Comparison of ENCODE assay signal across 1 cellular context in genomic region chr6:144149894-144150672, GRCh38.
TF ChIP-seq lines count a peak whose summit lies in the region.

Gene STX11 (plus strand): TSS chr6:144150517. CDS start chr6:144186628, 36,111 bp downstream.

TF ChIP-seq in K562, 482 proteins besides CTCF, POLR2A, EP300 and RAD21 (continued from another document and continues in another):
- TF ChIP-seq BRF2 (IDR thresholded peaks at IDR 0.05; ENCODE audit: borderline replicate concordance, insufficient read depth, insufficient read length) (no peak), SP2 (IDR thresholded peaks at IDR 0.05; ENCODE audit: extremely low read depth, low read depth, low read length, poor library complexity, severe bottlenecking) (no peak), SREBF2 (CRISPR knock-in tag; IDR thresholded peaks at IDR 0.05) (no peak), ZBTB9 (CRISPR knock-in tag; IDR thresholded peaks at IDR 0.05) (no peak), NCOA4 (IDR thresholded peaks at IDR 0.05; ENCODE audit: partially characterized antibody) (no peak), RERE (CRISPR knock-in tag; IDR thresholded peaks at IDR 0.05; ENCODE audit: borderline replicate concordance) (no peak), AFF4 (CRISPR knock-in tag; IDR thresholded peaks at IDR 0.05) (peak; percentile 39; the same call in 1 of the 2 replicates), LEF1 (IDR thresholded peaks at IDR 0.05) (no peak), EHMT2 (IDR thresholded peaks at IDR 0.05) (no peak), HMGXB4 (CRISPR knock-in tag; IDR thresholded peaks at IDR 0.05) (no peak), RBFOX2 (IDR thresholded peaks at IDR 0.05; ENCODE audit: low read depth, low read length) (peak; percentile 73), TAF9B (IDR thresholded peaks at IDR 0.05; ENCODE audit: partially characterized antibody) (no peak), JUND (IDR thresholded peaks at IDR 0.05; ENCODE audit: borderline replicate concordance, low read depth, low read length) (no peak), JUND (tag; IDR thresholded peaks at IDR 0.05; ENCODE audit: borderline replicate concordance, low read depth, low read length) (no peak; the same call in 2 of the 3 replicates), KDM4B (IDR thresholded peaks at IDR 0.05; ENCODE audit: borderline replicate concordance in 2 of 2, low read depth in 1 of 2) (no peak), ZNF398 (CRISPR knock-in tag; IDR thresholded peaks at IDR 0.05) (no peak), TCF15 (CRISPR knock-in tag; IDR thresholded peaks at IDR 0.05) (no peak), CTCFL (IDR thresholded peaks at IDR 0.05; ENCODE audit: borderline replicate concordance, insufficient read depth, low read depth, low read length, poor library complexity, severe bottlenecking) (peak; percentile 8), ZNF639 (CRISPR knock-in tag; conservative IDR thresholded peaks at IDR 0.05 in 1 of 2, IDR thresholded peaks at IDR 0.05 in 1 of 2) (no peak), ZNF408 (CRISPR knock-in tag; IDR thresholded peaks at IDR 0.05; ENCODE audit: low read depth) (no peak), ZNF124 (CRISPR knock-in tag; IDR thresholded peaks at IDR 0.05) (no peak), THAP12 (CRISPR knock-in tag; IDR thresholded peaks at IDR 0.05) (no peak), RNF219 (CRISPR knock-in tag; IDR thresholded peaks at IDR 0.05) (no peak)
